Comparison of ENCODE assay signal across 25 cellular contexts in genomic region chr12:115771601-115772000, GRCh38.
"Had no signal": no experiment of that assay in that cellular context is flagged by ENCODE, and none has a peak within 500 bp of the region (broad histone marks: within the 10 kb centered on the region; RNA-seq: fewer than 3 reads in every experiment).

No MANE protein-coding gene starts in this region.

- H3K4me3 ChIP-seq: stomach, suprapubic skin, testis, thoracic aorta, tibial artery, tibial nerve, transverse colon, upper lobe of left lung, upper lobe of right lung, uterus, vagina had no signal

- H3K27me3 ChIP-seq: testis, tibial nerve, transverse colon, upper lobe of left lung, upper lobe of right lung, uterus, vagina had no signal

- H3K4me1 ChIP-seq: stomach, suprapubic skin, testis, tibial artery, tibial nerve, transverse colon, upper lobe of left lung, upper lobe of right lung, uterus, vagina had no signal

- ATAC-seq: stimulated activated effector memory CD8-positive, alpha-beta T cell treated with anti-CD3 and anti-CD28 coated beads, Interleukin-12 subunit alpha, Interleukin-12 subunit beta, amount 100 ng/mL, for 72 hours; stimulated activated memory B cell treated with anti-CD40 and anti-IgM and Interleukin-4, amounts not matched to agents 10 μg/mL and 1 μg/mL and 100 μg/mL, for 72 hours; stimulated activated naive CD8-positive, alpha-beta T cell treated with anti-CD3 and anti-CD28 coated beads, Interleukin-15, amount 100 ng/mL, for 72 hours; stimulated activated naive CD8-positive, alpha-beta T cell treated with anti-CD3 and anti-CD28 coated beads, Interleukin-15, Interleukin-2, amounts not matched to agents 100 U/mL and 50 U/mL, for 24 hours; upper lobe of right lung had no signal

- H3K27ac ChIP-seq: stomach, suprapubic skin, testis, thoracic aorta, tibial artery, tibial nerve, transverse colon, upper lobe of left lung, upper lobe of right lung, uterus, vagina had no signal

- H3K36me3 ChIP-seq: stomach, suprapubic skin, thoracic aorta, tibial artery, tibial nerve, transverse colon, upper lobe of left lung, upper lobe of right lung, uterus, vagina had no signal

- H3K9me3 ChIP-seq: suprapubic skin, testis, thoracic aorta, tibial artery, transverse colon, upper lobe of left lung, upper lobe of right lung, uterus, vagina had no signal

- DNase-seq: stimulated activated CD4-positive, alpha-beta T cell treated with anti-CD3 and anti-CD28 coated beads, Interleukin-2, amount 100 ng/mL, for 48 hours; stimulated activated CD4-positive, alpha-beta T cell treated with anti-CD3 and anti-CD28 coated beads, Interleukin-4, amount 100 ng/mL, for 1 hour; stimulated activated CD4-positive, alpha-beta T cell treated with anti-CD3 and anti-CD28 coated beads, Interleukin-4, amount 100 ng/mL, for 24 hours; stimulated activated CD4-positive, alpha-beta T cell treated with anti-CD3 and anti-CD28 coated beads, Interleukin-4, amount 100 ng/mL, for 4 hours; stimulated activated CD8-positive, alpha-beta memory T cell treated with anti-CD3 and anti-CD28 coated beads, Interleukin-4, amount 100 ng/mL, for 48 hours; stimulated activated naive B cell treated with anti-CD40 and anti-IgM and Interleukin-4, amounts not matched to agents 10 μg/mL and 1 μg/mL and 100 μg/mL, for 72 hours; stimulated activated naive CD4-positive, alpha-beta T cell; stimulated activated naive CD4-positive, alpha-beta T cell treated with Interleukin-2 at 50 U/mL for 16 hours; stimulated activated naive CD8-positive, alpha-beta T cell treated with anti-CD3 and anti-CD28 coated beads, Interleukin-15, amount 100 ng/mL, for 72 hours; stimulated activated naive CD8-positive, alpha-beta T cell treated with anti-CD3 and anti-CD28 coated beads, Interleukin-15, Interleukin-2, amounts not matched to agents 100 U/mL and 50 U/mL, for 24 hours; stomach; substantia nigra; tibial artery; transverse colon; trophoblast cell; upper lobe of left lung; upper lobe of right lung; uterus had no signal
